In genomic region chr10:131456411-131456810, GRCh38 we compare ENCODE assay signal across 16 cellular contexts.
DNase-seq lines count a peak whose midpoint lies in the region; ATAC-seq and TF ChIP-seq lines count a peak whose summit lies in the region.
"Had no signal": no experiment of that assay in that cellular context is flagged by ENCODE, and none has a peak within 500 bp of the region (broad histone marks: within the 10 kb centered on the region; RNA-seq: fewer than 3 reads in every experiment).

No MANE protein-coding gene starts in this region.

- no peaks in the 10 kb centered on the region for H3K9me3 Mint-ChIP-seq in chondrocyte (ENCODE audit: low read depth)
- H3K9me3 Mint-ChIP-seq in endodermal cell: no peaks in the 10 kb centered on the region
- H3K9me3 Mint-ChIP-seq: CD4-positive, alpha-beta T cell had no signal

- 86 to 87% methylated on average over 11 of the region's 11 CpGs for WGBS in endodermal cell (ENCODE audit: insufficient coverage in 1 of 2, insufficient read length in 1 of 2), 2 experiments
- 36 to 42% (median 36%) methylated on average over 11 of the region's 11 CpGs for WGBS in psoas muscle, 3 donors

- peaks cover 4% of the 10 kb centered on the region for H3K4me1 Mint-ChIP-seq in chondrocyte (ENCODE audit: low read depth)
- peaks cover 4% of the 10 kb centered on the region for H3K4me1 Mint-ChIP-seq in endodermal cell
- H3K4me1 Mint-ChIP-seq: CD14-positive monocyte had no signal

- no peak for ATAC-seq in psoas muscle

- no peak overlapping the region for H3K9ac ChIP-seq in endodermal cell (ENCODE audit: extremely low read depth, low read length, poor library complexity, severe bottlenecking)

- intact Hi-C loops in psoas muscle (cut with DNase I): loop anchor here in 1 of 2 donors (10.0 kb wide), 1 partner anchor 418 kb away; no protein-coding TSS in a partner anchor

- H3K9me3 ChIP-seq in endodermal cell (ENCODE audit: control insufficient read depth, low read length) (no peaks in the 10 kb centered on the region), psoas muscle (no peaks in the 10 kb centered on the region)

- TF ChIP-seq CTCF in chondrocyte (IDR thresholded peaks at IDR 0.05) (no peak), endodermal cell (conservative IDR thresholded peaks at IDR 0.05) (no peak), psoas muscle (IDR thresholded peaks at IDR 0.05) (no peak)

- H3K27ac ChIP-seq in endodermal cell (ENCODE audit: low read depth, low read length): no peak overlapping the region
- H3K27ac ChIP-seq in psoas muscle: no peak overlapping the region

- H3K4me1 ChIP-seq in endodermal cell (ENCODE audit: control insufficient read depth, insufficient read depth, low read length): peaks cover 6% of the 10 kb centered on the region
- no peaks in the 10 kb centered on the region for H3K4me1 ChIP-seq in psoas muscle

- H3K27me3 ChIP-seq in endodermal cell (ENCODE audit: control insufficient read depth, insufficient read depth, low read length, poor library complexity, severe bottlenecking) (peaks cover 9% of the 10 kb centered on the region), psoas muscle (ENCODE audit: insufficient read depth in 3 of 3, low read length in 2 of 3) (peaks cover 0 to 26% (median 2%) of the 10 kb centered on the region in 3 donors)

- H3K27me3 Mint-ChIP-seq in chondrocyte (ENCODE audit: low read depth) (peaks cover 26% of the 10 kb centered on the region), endodermal cell (ENCODE audit: insufficient read depth) (peaks cover 10% of the 10 kb centered on the region)

- DNase-seq in chondrocyte (ENCODE audit: low spot score): peak; percentile 43
- DNase-seq in endodermal cell: peak; percentile 27
- DNase-seq in mesenteric fat pad (ENCODE audit: low spot score): peak; percentile 53
- DNase-seq in DMS153 (lab: John Stamatoyannopoulos, UW): no peak
- no peak for DNase-seq in psoas muscle
- no peak for DNase-seq in effector CD4-positive, alpha-beta T cell
- DNase-seq: CD4-positive, alpha-beta T cell; CD8-positive, alpha-beta memory T cell; DMS 273 treated with DMSO at 0.1 percent for 48 hours; DMS53; DMS79 treated with DMSO at 0.1 percent for 48 hours; GF-D8; GOT3; H7; HCEC 1CT had no signal

- H3K4me3 ChIP-seq in endodermal cell (ENCODE audit: low read length) (no peak overlapping the region), psoas muscle (no peak overlapping the region)

- H3K36me3 ChIP-seq in endodermal cell (ENCODE audit: control insufficient read depth, insufficient read depth, low read length): no peaks in the 10 kb centered on the region
- no peaks in the 10 kb centered on the region for H3K36me3 ChIP-seq in psoas muscle (ENCODE audit: insufficient read depth in 1 of 2, low read depth in 1 of 2)

- no peak overlapping the region for H3K27ac Mint-ChIP-seq in chondrocyte (ENCODE audit: unreplicated experiment)
- no peak overlapping the region for H3K27ac Mint-ChIP-seq in endodermal cell
- H3K27ac Mint-ChIP-seq: CD4-positive, alpha-beta T cell; CD8-positive, alpha-beta memory T cell had no signal

- H3K36me3 Mint-ChIP-seq in chondrocyte (ENCODE audit: low read depth): no peaks in the 10 kb centered on the region
- no peaks in the 10 kb centered on the region for H3K36me3 Mint-ChIP-seq in endodermal cell (ENCODE audit: low read depth)
- H3K36me3 Mint-ChIP-seq: CD14-positive monocyte; CD8-positive, alpha-beta memory T cell had no signal

- H3K4me3 Mint-ChIP-seq in chondrocyte (ENCODE audit: unreplicated experiment): no peak overlapping the region
- H3K4me3 Mint-ChIP-seq in endodermal cell: no peak overlapping the region
- H3K4me3 Mint-ChIP-seq: CD14-positive monocyte; CD4-positive, alpha-beta T cell; CD8-positive, alpha-beta memory T cell had no signal

Comparison
In these comparisons a context has a peak if more than half of its experiments do, and no peak if none do; other contexts are left out.
1. DNase-seq: peak in chondrocyte (single experiment), endodermal cell (single experiment) and mesenteric fat pad (single experiment); none in DMS153 (single experiment), psoas muscle (0 of 2) and effector CD4-positive, alpha-beta T cell (single experiment).